In the genomic region with DNA sequence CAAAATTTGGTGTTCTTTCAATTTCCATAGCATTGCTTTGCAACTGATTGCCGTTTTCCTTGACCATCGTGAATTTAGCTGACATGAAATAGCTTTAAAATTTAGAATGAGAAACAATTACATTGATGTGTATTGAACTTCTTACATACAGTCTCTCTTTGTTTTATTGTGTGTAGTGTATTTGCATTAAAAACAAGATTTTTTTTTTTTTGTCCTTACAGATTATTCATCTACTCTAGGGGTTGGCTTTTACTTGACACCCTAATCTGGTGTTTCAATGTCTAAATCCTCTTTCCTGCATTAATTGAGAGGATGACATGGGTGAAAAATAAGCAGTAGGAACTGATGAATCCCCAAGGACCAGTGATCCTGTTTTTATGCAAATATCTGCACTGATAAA, we compare ENCODE assay signal across 33 cellular contexts.
A peak's percentile ranks its signal among the peaks of the same experiment; 100 is the strongest.
DNase-seq lines count a peak whose midpoint lies in the region; FAIRE-seq and TF ChIP-seq lines count a peak whose summit lies in the region.
"Had no signal": no experiment of that assay in that cellular context is flagged by ENCODE, and none has a peak within 500 bp of the region (broad histone marks: within the 10 kb centered on the region; RNA-seq: fewer than 3 reads in every experiment).

No MANE protein-coding gene starts in this region.

- in situ Hi-C loops in HAP-1 (cut with MboI; ENCODE audit: low sequenced_read_pairs), result loop anchor here (5.0 kb wide), 1 partner anchor 147 kb away; no protein-coding TSS in a partner anchor

- H3K4me3 ChIP-seq in HAP-1 (no peak overlapping the region), SK-N-MC (no peak overlapping the region)
- H3K4me3 ChIP-seq: A549; BLaER1; BLaER1 treated with 17β-estradiol and CSF1 and Interleukin-3, amounts not matched to agents 10 nM and 100 nM had no signal

- peak overlapping the region; percentile 6 for H3K9ac ChIP-seq in SK-N-MC (ENCODE audit: insufficient read length)
- H3K9ac ChIP-seq: BLaER1; BLaER1 treated with 17β-estradiol and CSF1 and Interleukin-3, amounts not matched to agents 10 nM and 100 nM had no signal

- TF ChIP-seq CTCF in D721Med (IDR thresholded peaks at IDR 0.05; ENCODE audit: insufficient read depth, missing control alignments), result no peak

- H3K9me3 ChIP-seq in HAP-1 (no peaks in the 10 kb centered on the region), SK-N-MC (ENCODE audit: low read depth, low read length) (no peaks in the 10 kb centered on the region)
- H3K9me3 ChIP-seq: A549; BE2C; BLaER1; BLaER1 treated with 17β-estradiol and CSF1 and Interleukin-3, amounts not matched to agents 10 nM and 100 nM; Caco-2 had no signal

- FAIRE-seq in D721Med (lab: Jason Lieb, UNC) (peak; percentile 48), urothelium cell line (lab: Jason Lieb, UNC) (peak; percentile 61)
- FAIRE-seq: A204.1, A549 had no signal

- H3K27me3 ChIP-seq in HAP-1 (ENCODE audit: low read depth), result no peaks in the 10 kb centered on the region
- H3K27me3 ChIP-seq: BE2C; BLaER1; BLaER1 treated with 17β-estradiol and CSF1 and Interleukin-3, amounts not matched to agents 10 nM and 100 nM had no signal

- peaks cover 21% of the 10 kb centered on the region for H3K4me1 ChIP-seq in HAP-1
- H3K4me1 ChIP-seq: A549; BE2C; BLaER1; BLaER1 treated with 17β-estradiol and CSF1 and Interleukin-3, amounts not matched to agents 10 nM and 100 nM; Caco-2 had no signal

- DNase-seq in D721Med (ENCODE audit: insufficient read length, low spot score), result no peak
- peak; percentile 24 to 97 for DNase-seq in HAP-1 (ENCODE audit: low spot score in 2 of 2)
- DNase-seq in SK-N-MC (ENCODE audit: low read depth, low spot score), result no peak
- DNase-seq in urothelium cell line (ENCODE audit: low spot score), result no peak
- no peak for DNase-seq in NOMO-1 treated with dmso at 0.1 percent for 144 hours (lab: John Stamatoyannopoulos, UW; ENCODE audit: unreplicated experiment)
- DNase-seq in COR-L47 (lab: John Stamatoyannopoulos, UW), result no peak
- DNase-seq in activated T-cell treated with anti-CD3 and anti-CD28 coated beads, Interleukin-2, amount 50 U/mL, for 48 hours, result no peak
- DNase-seq in activated CD4-positive, CD25-positive, alpha-beta regulatory T cell (lab: John Stamatoyannopoulos, UW), result no peak
- DNase-seq: 8988T; ACHN; AML-193; BE2C; C1 segment of cervical spinal cord; Caco-2; Calu3; CD4-positive, alpha-beta memory T cell; CD4-positive, alpha-beta T cell; CD4-positive, CD25-positive, alpha-beta regulatory T cell; CD8-positive, alpha-beta memory T cell; CD8-positive, alpha-beta T cell; DMS 273 treated with DMSO at 0.1 percent for 48 hours; DMS153; DMS53; DMS79; DMS79 treated with DMSO at 0.1 percent for 48 hours; DND-41; EL had no signal

- H3K27ac ChIP-seq in SK-N-MC, result no peak overlapping the region
- H3K27ac ChIP-seq: 22Rv1; A549; BLaER1; BLaER1 treated with 17β-estradiol and CSF1 and Interleukin-3, amounts not matched to agents 10 nM and 100 nM; C4-2B had no signal

- H3K36me3 ChIP-seq in HAP-1 (replicated peaks) (no peaks in the 10 kb centered on the region; the same call in 1 of the 2 replicates), SK-N-MC (ENCODE audit: insufficient read depth, low read length) (0 out of 2 replicates have a peak, but pooled peaks cover 4% of the 10 kb centered on the region)

Comparison
In these comparisons a context has a peak if more than half of its experiments do, and no peak if none do; other contexts are left out.
1. DNase-seq: peak in HAP-1 (2 of 2); none in D721Med (single experiment), SK-N-MC (single experiment), urothelium cell line (single experiment), NOMO-1 treated with dmso at 0.1 percent for 144 hours (single experiment), COR-L47 (single experiment), activated T-cell treated with anti-CD3 and anti-CD28 coated beads, Interleukin-2, amount 50 U/mL, for 48 hours (0 of 2) and activated CD4-positive, CD25-positive, alpha-beta regulatory T cell (0 of 4).